36 cellular contexts compared by ENCODE assay signal in genomic region chr1:14878951-14879350, GRCh38.
"Had no signal": no experiment of that assay in that cellular context is flagged by ENCODE, and none has a peak within 500 bp of the region (broad histone marks: within the 10 kb centered on the region; RNA-seq: fewer than 3 reads in every experiment).

No MANE protein-coding gene starts in this region.

- H3K27me3 ChIP-seq: adrenal gland, cardiac muscle cell had no signal

- ATAC-seq: activated CD4-positive, alpha-beta T cell treated with anti-CD3 and anti-CD28 coated beads for 36 hours; activated CD4-positive, CD25-positive, alpha-beta regulatory T cell treated with anti-CD3 and anti-CD28 coated beads, Interleukin-2, amount 50 U/mL, for 24 hours; activated CD8-positive, alpha-beta memory T cell treated with anti-CD3 and anti-CD28 coated beads, Interleukin-2, amount 10 ng/mL, durations not matched to agents 7 days and 5 days; activated CD8-positive, alpha-beta T cell treated with anti-CD3 and anti-CD28 coated beads, Interleukin-2, amount 10 ng/mL, durations not matched to agents 7 days and 5 days; activated naive CD4-positive, alpha-beta T cell treated with anti-CD3 and anti-CD28 coated beads, Interleukin-2, amount 50 U/mL, for 72 hours; WTC11 had no signal

- H3K27ac ChIP-seq: adrenal gland, cardiac muscle cell, WERI-Rb-1 had no signal

- H3K36me3 Mint-ChIP-seq: activated CD8-positive, alpha-beta memory T cell treated with anti-CD3 and anti-CD28 coated beads, Interleukin-2, amount 10 ng/mL, durations not matched to agents 7 days and 5 days; activated naive CD4-positive, alpha-beta T cell treated with anti-CD3 and anti-CD28 coated beads, Interleukin-2, amount 50 U/mL, for 72 hours; activated naive CD8-positive, alpha-beta T cell treated with anti-CD3 and anti-CD28 coated beads for 36 hours; WTC11 had no signal

- H3K9me3 ChIP-seq: adrenal gland had no signal

- H3K4me3 ChIP-seq: adrenal gland, cardiac muscle cell had no signal

- H3K4me1 Mint-ChIP-seq: activated CD4-positive, alpha-beta memory T cell treated with anti-CD3 and anti-CD28 coated beads, Interleukin-2, amount 10 ng/mL, durations not matched to agents 7 days and 5 days; activated CD4-positive, alpha-beta T cell treated with anti-CD3 and anti-CD28 coated beads for 36 hours; activated CD4-positive, alpha-beta T cell treated with anti-CD3 and anti-CD28 coated beads, Interleukin-2, amount 10 ng/mL, durations not matched to agents 7 days and 5 days; activated CD8-positive, alpha-beta memory T cell treated with anti-CD3 and anti-CD28 coated beads, Interleukin-2, amount 10 ng/mL, durations not matched to agents 7 days and 5 days; activated naive CD8-positive, alpha-beta T cell treated with anti-CD3 and anti-CD28 coated beads for 36 hours; central memory CD8-positive, alpha-beta T cell had no signal

- H3K4me3 Mint-ChIP-seq: activated CD4-positive, alpha-beta memory T cell treated with anti-CD3 and anti-CD28 coated beads, Interleukin-2, amount 10 ng/mL, durations not matched to agents 7 days and 5 days; activated CD4-positive, alpha-beta T cell treated with anti-CD3 and anti-CD28 coated beads for 36 hours; activated CD4-positive, alpha-beta T cell treated with anti-CD3 and anti-CD28 coated beads, Interleukin-2, amount 10 ng/mL, durations not matched to agents 7 days and 5 days; activated CD8-positive, alpha-beta memory T cell treated with anti-CD3 and anti-CD28 coated beads, Interleukin-2, amount 10 ng/mL, durations not matched to agents 7 days and 5 days; activated CD8-positive, alpha-beta T cell treated with anti-CD3 and anti-CD28 coated beads, Interleukin-2, amount 10 ng/mL, durations not matched to agents 7 days and 5 days; activated naive CD8-positive, alpha-beta T cell treated with anti-CD3 and anti-CD28 coated beads for 36 hours; activated T-cell treated with anti-CD3 and anti-CD28 coated beads, Interleukin-2, amount 50 U/mL, for 24 hours; brain; central memory CD8-positive, alpha-beta T cell; T-helper 1 cell treated with Interleukin-12 subunit alpha and Interleukin-12 subunit beta and Interleukin-4 antibody, amounts not matched to agents 30 μg/mL and 1 μg/mL, for 36 hours; T-helper 2 cell treated with Interferon-gamma antibody and Interleukin-4, amounts not matched to agents 5 μg/mL and 100 μg/mL, for 36 hours; WTC11 had no signal

- H3K36me3 ChIP-seq: adrenal gland, cardiac muscle cell, WERI-Rb-1 had no signal

- H3K4me1 ChIP-seq: adrenal gland had no signal

- DNase-seq: activated CD4-positive, alpha-beta memory T cell treated with anti-CD3 and anti-CD28 coated beads, Interleukin-2, amount 10 ng/mL, durations not matched to agents 7 days and 5 days; activated CD4-positive, alpha-beta T cell treated with anti-CD3 and anti-CD28 coated beads for 1 hour; activated CD4-positive, alpha-beta T cell treated with anti-CD3 and anti-CD28 coated beads for 36 hours; activated CD4-positive, alpha-beta T cell treated with anti-CD3 and anti-CD28 coated beads for 48 hours; activated CD4-positive, alpha-beta T cell treated with anti-CD3 and anti-CD28 coated beads, Interleukin-2, amount 10 ng/mL, durations not matched to agents 7 days and 5 days; activated CD4-positive, alpha-beta T cell treated with anti-CD3 and anti-CD28 coated beads, Interleukin-2, amount 50 U/mL, for 48 hours; activated CD4-positive, CD25-positive, alpha-beta regulatory T cell; activated CD8-positive, alpha-beta memory T cell treated with anti-CD3 and anti-CD28 coated beads for 24 hours; activated CD8-positive, alpha-beta memory T cell treated with anti-CD3 and anti-CD28 coated beads, Interleukin-2, amount 10 ng/mL, durations not matched to agents 7 days and 5 days; activated CD8-positive, alpha-beta memory T cell treated with anti-CD3 and anti-CD28 coated beads, Interleukin-2, amount 50 U/mL, for 48 hours; activated CD8-positive, alpha-beta T cell treated with anti-CD3 and anti-CD28 coated beads, Interleukin-2, amount 10 ng/mL, durations not matched to agents 7 days and 5 days; activated effector memory CD4-positive, alpha-beta T cell treated with Interleukin-2 at 50 U/mL for 16 hours; activated gamma-delta T cell; activated naive CD4-positive, alpha-beta T cell treated with anti-CD3 and anti-CD28 coated beads, Interleukin-2, amount 50 U/mL, for 16 hours; activated naive CD4-positive, alpha-beta T cell treated with Interleukin-2 at 50 U/mL for 16 hours; activated naive CD8-positive, alpha-beta T cell treated with anti-CD3 and anti-CD28 coated beads for 36 hours; activated T-cell treated with anti-CD3 and anti-CD28 coated beads, Interleukin-2, amount 50 U/mL, for 24 hours; activated T-cell treated with anti-CD3 and anti-CD28 coated beads, Interleukin-2, amount 50 U/mL, for 48 hours; adrenal gland; amniotic stem cell; aorta; caudate nucleus; cerebellar nuclear complex; T-helper 1 cell; T-helper 2 cell; T-helper 9 cell; WERI-Rb-1 had no signal

- H3K9me3 Mint-ChIP-seq: activated CD4-positive, alpha-beta memory T cell treated with anti-CD3 and anti-CD28 coated beads, Interleukin-2, amount 10 ng/mL, durations not matched to agents 7 days and 5 days; activated CD4-positive, alpha-beta T cell treated with anti-CD3 and anti-CD28 coated beads, Interleukin-2, amount 10 ng/mL, durations not matched to agents 7 days and 5 days; activated naive CD4-positive, alpha-beta T cell treated with anti-CD3 and anti-CD28 coated beads, Interleukin-2, amount 50 U/mL, for 72 hours; activated naive CD8-positive, alpha-beta T cell treated with anti-CD3 and anti-CD28 coated beads for 36 hours; activated T-cell treated with anti-CD3 and anti-CD28 coated beads, Interleukin-2, amount 50 U/mL, for 24 hours; activated T-helper 2 cell treated with anti-CD3 and anti-CD28 coated beads, Interferon-gamma antibody, Interleukin-2, Interleukin-4, amounts not matched to agents 10 μg/mL and 5 μg/mL and 100 μg/mL, durations not matched to agents 14 hours and 24 hours and 36 hours; central memory CD8-positive, alpha-beta T cell; T-helper 1 cell treated with Interleukin-12 subunit alpha and Interleukin-12 subunit beta and Interleukin-4 antibody, amounts not matched to agents 30 μg/mL and 1 μg/mL, for 36 hours; T-helper 2 cell treated with Interferon-gamma antibody and Interleukin-4, amounts not matched to agents 5 μg/mL and 100 μg/mL, for 36 hours; WTC11 had no signal

- H3K27ac Mint-ChIP-seq: activated CD4-positive, alpha-beta memory T cell treated with anti-CD3 and anti-CD28 coated beads, Interleukin-2, amount 10 ng/mL, durations not matched to agents 7 days and 5 days; activated CD4-positive, alpha-beta T cell treated with anti-CD3 and anti-CD28 coated beads for 36 hours; activated CD4-positive, alpha-beta T cell treated with anti-CD3 and anti-CD28 coated beads, Interleukin-2, amount 10 ng/mL, durations not matched to agents 7 days and 5 days; activated CD8-positive, alpha-beta memory T cell treated with anti-CD3 and anti-CD28 coated beads, Interleukin-2, amount 10 ng/mL, durations not matched to agents 7 days and 5 days; activated CD8-positive, alpha-beta T cell treated with anti-CD3 and anti-CD28 coated beads, Interleukin-2, amount 10 ng/mL, durations not matched to agents 7 days and 5 days; activated naive CD4-positive, alpha-beta T cell treated with anti-CD3 and anti-CD28 coated beads, Interleukin-2, amount 50 U/mL, for 72 hours; activated naive CD8-positive, alpha-beta T cell treated with anti-CD3 and anti-CD28 coated beads for 36 hours; activated T-cell treated with anti-CD3 and anti-CD28 coated beads, Interleukin-2, amount 50 U/mL, for 24 hours; activated T-helper 2 cell treated with anti-CD3 and anti-CD28 coated beads, Interferon-gamma antibody, Interleukin-2, Interleukin-4, amounts not matched to agents 10 μg/mL and 5 μg/mL and 100 μg/mL, durations not matched to agents 14 hours and 24 hours and 36 hours; brain; T-helper 1 cell treated with Interleukin-12 subunit alpha and Interleukin-12 subunit beta and Interleukin-4 antibody, amounts not matched to agents 30 μg/mL and 1 μg/mL, for 36 hours; T-helper 2 cell treated with Interferon-gamma antibody and Interleukin-4, amounts not matched to agents 5 μg/mL and 100 μg/mL, for 36 hours; WTC11 had no signal
